In genomic region chr6:30611150-30611855, GRCh38 we compare ENCODE assay signal across 1 cellular context.
TF ChIP-seq lines count a peak whose summit lies in the region.

No MANE protein-coding gene starts in this region.

TF ChIP-seq in WTC11, 78 proteins besides CTCF, POLR2A, EP300 and RAD21 (continued from another document):
- TF ChIP-seq AR (CRISPR knock-in tag; IDR thresholded peaks at IDR 0.05) (no peak), PRRX2 (CRISPR knock-in tag; IDR thresholded peaks at IDR 0.05) (no peak), ZNF416 (CRISPR knock-in tag; IDR thresholded peaks at IDR 0.05) (no peak), RELA (CRISPR knock-in tag; IDR thresholded peaks at IDR 0.05; ENCODE audit: borderline replicate concordance) (no peak), GTF2I (CRISPR knock-in tag; conservative IDR thresholded peaks at IDR 0.05) (no peak), NFE2L1 (CRISPR knock-in tag; IDR thresholded peaks at IDR 0.05) (no peak), ERG (CRISPR knock-in tag; IDR thresholded peaks at IDR 0.05) (no peak)
